In the genomic region with DNA sequence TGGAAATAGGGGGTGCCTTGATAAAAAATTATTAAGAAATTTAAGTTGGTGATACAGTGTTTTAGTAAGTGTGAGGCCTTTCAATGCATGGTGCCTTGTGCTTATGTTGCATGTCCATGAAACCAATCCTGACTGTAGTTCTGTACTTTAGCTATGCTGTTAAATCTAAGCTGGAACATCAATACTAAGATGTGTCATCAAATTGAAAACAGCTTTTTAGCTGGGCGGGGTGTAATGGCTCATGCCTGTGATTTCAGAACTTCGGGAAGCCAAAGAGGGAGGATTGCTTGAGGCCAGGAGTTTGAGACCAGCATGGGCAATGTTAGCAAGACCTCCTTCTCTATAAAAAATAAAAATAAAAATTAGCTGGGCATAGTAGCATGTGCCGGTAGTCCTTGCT, we compare ENCODE assay signal across 24 cellular contexts.
"Had no signal": no experiment of that assay in that cellular context is flagged by ENCODE, and none has a peak within 500 bp of the region (broad histone marks: within the 10 kb centered on the region; RNA-seq: fewer than 3 reads in every experiment).

No MANE protein-coding gene starts in this region.

- H3K4me2 ChIP-seq: neural progenitor cell, smooth muscle cell had no signal

- H3K4me1 ChIP-seq: colonic mucosa, esophagus squamous epithelium, gastrocnemius medialis, neural progenitor cell, prostate gland, right atrium auricular region, thyroid gland, vagina had no signal

- H3K4me1 Mint-ChIP-seq: memory B cell; stimulated activated naive CD8-positive, alpha-beta T cell treated with anti-CD3 and anti-CD28 coated beads, Interleukin-15, amount 100 ng/mL, for 72 hours had no signal

- H3K27ac Mint-ChIP-seq: memory B cell; natural killer cell treated with Interleukin-12 subunit alpha and Interleukin-12 subunit beta and Interleukin-15 and Interleukin-18, amount 100 ng/mL, for 72 hours; neural progenitor cell; stimulated activated naive CD8-positive, alpha-beta T cell treated with anti-CD3 and anti-CD28 coated beads, Interleukin-15, amount 100 ng/mL, for 72 hours had no signal

- H3K27me3 ChIP-seq: colonic mucosa, esophagus squamous epithelium, gastrocnemius medialis, neural progenitor cell, right atrium auricular region, thyroid gland, vagina had no signal

- H3K36me3 ChIP-seq: colonic mucosa, esophagus squamous epithelium, gastrocnemius medialis, neural progenitor cell, prostate gland, right atrium auricular region, thyroid gland, vagina had no signal

- H3K4me3 ChIP-seq: colonic mucosa, esophagus squamous epithelium, gastrocnemius medialis, lung, neural progenitor cell, prostate gland, right atrium auricular region, smooth muscle cell, thyroid gland, vagina had no signal

- H3K4me3 Mint-ChIP-seq: memory B cell; natural killer cell treated with Interleukin-12 subunit alpha and Interleukin-12 subunit beta and Interleukin-15 and Interleukin-18, amount 100 ng/mL, for 72 hours; neural progenitor cell; stimulated activated naive CD8-positive, alpha-beta T cell treated with anti-CD3 and anti-CD28 coated beads, Interleukin-15, amount 100 ng/mL, for 72 hours had no signal

- H3K36me3 Mint-ChIP-seq: memory B cell; natural killer cell treated with Interleukin-12 subunit alpha and Interleukin-12 subunit beta and Interleukin-15 and Interleukin-18, amount 100 ng/mL, for 72 hours; neural progenitor cell had no signal

- DNase-seq: colonic mucosa; dermis blood vessel endothelial cell; effector memory CD4-positive, alpha-beta T cell; erythroblast; esophagus squamous epithelium; foreskin fibroblast; gastrocnemius medialis; head of caudate nucleus; stimulated activated CD4-positive, alpha-beta T cell treated with anti-CD3 and anti-CD28 coated beads, Interleukin-12 subunit alpha, Interleukin-12 subunit beta, amount 100 ng/mL, for 4 hours; stimulated activated CD4-positive, alpha-beta T cell treated with anti-CD3 and anti-CD28 coated beads, Interleukin-1b, Interleukin-23, amount 100 ng/mL, for 48 hours; stimulated activated CD4-positive, alpha-beta T cell treated with anti-CD3 and anti-CD28 coated beads, Interleukin-4, amount 100 ng/mL, for 1 hour; stimulated activated CD8-positive, alpha-beta memory T cell treated with anti-CD3 and anti-CD28 coated beads, Interleukin-4, amount 100 ng/mL, for 48 hours; stimulated activated naive CD4-positive, alpha-beta T cell; stimulated activated naive CD8-positive, alpha-beta T cell treated with anti-CD3 and anti-CD28 coated beads, Interleukin-15, amount 100 ng/mL, for 72 hours; thyroid gland; trophoblast cell had no signal

- H3K9me3 ChIP-seq: colonic mucosa, gastrocnemius medialis, prostate gland, right atrium auricular region, thyroid gland, vagina had no signal

- H3K27me3 Mint-ChIP-seq: memory B cell; natural killer cell treated with Interleukin-12 subunit alpha and Interleukin-12 subunit beta and Interleukin-15 and Interleukin-18, amount 100 ng/mL, for 72 hours; stimulated activated naive CD8-positive, alpha-beta T cell treated with anti-CD3 and anti-CD28 coated beads, Interleukin-15, amount 100 ng/mL, for 72 hours had no signal

- H3K9me3 Mint-ChIP-seq: memory B cell, neural progenitor cell had no signal

- H3K27ac ChIP-seq: colonic mucosa, esophagus squamous epithelium, gastrocnemius medialis, neural progenitor cell, prostate gland, right atrium auricular region, thyroid gland, vagina had no signal

- H3K9ac ChIP-seq: neural progenitor cell had no signal

- H2AFZ ChIP-seq: neural progenitor cell had no signal
